ENCODE assay signal across 9 cellular contexts in genomic region chr17:1486802-1487695, GRCh38. TPM values are rescaled to one million over a fixed set of nuclear protein-coding genes. Genes with fewer than 3 reads are reported as not detected.
DNase-seq lines count a peak whose midpoint lies in the region; ATAC-seq, FAIRE-seq and TF ChIP-seq lines count a peak whose summit lies in the region.
"Had no signal": no experiment of that assay in that cellular context is flagged by ENCODE, and none has a peak within 500 bp of the region (broad histone marks: within the 10 kb centered on the region; RNA-seq: fewer than 3 reads in every experiment).

No MANE protein-coding gene starts in this region.

- TF ChIP-seq EP300 in sigmoid colon (IDR thresholded peaks at IDR 0.05), result no peak

- H3K27ac ChIP-seq in RWPE1, result peak overlapping the region; percentile 97
- H3K27ac ChIP-seq in left ventricle myocardium inferior (replicated peaks), result peak overlapping the region; percentile 98
- peak overlapping the region; percentile 98 to 100 (median 99) for H3K27ac ChIP-seq in sigmoid colon

- FAIRE-seq in D721Med (lab: Jason Lieb, UNC), result no peak
- FAIRE-seq: frontal cortex had no signal

- no peaks in the 10 kb centered on the region for H3K36me3 Mint-ChIP-seq in activated naive CD4-positive, alpha-beta T cell treated with anti-CD3 and anti-CD28 coated beads, Interleukin-2, amount 50 U/mL, for 24 hours

- peaks cover 20% of the 10 kb centered on the region for H3K36me3 ChIP-seq in left ventricle myocardium inferior
- H3K36me3 ChIP-seq in sigmoid colon, result peaks cover 6 to 20% (median 6%) of the 10 kb centered on the region in 4 donors

- WGBS in sigmoid colon, 2 donors, result 5 to 6% methylated on average over 74 of the region's 74 CpGs

- intact Hi-C loops in left ventricle myocardium inferior (cut with micrococcal nuclease), result no loop called here
- intact Hi-C loops in sigmoid colon (cut with DNase I), result no loop called here

- TF ChIP-seq POLR2A in GM15510 (IDR thresholded peaks at IDR 0.05; ENCODE audit: borderline replicate concordance, extremely low read depth, insufficient read length) (peak; percentile 46), sigmoid colon (IDR thresholded peaks at IDR 0.05) (peak in 1 of 2 donors; percentile 45)

- peak; percentile 78 for DNase-seq in RWPE1 (ENCODE audit: low spot score)
- peak; percentile 78 for DNase-seq in left ventricle myocardium inferior
- peak; percentile 96 for DNase-seq in sigmoid colon
- DNase-seq in D721Med (ENCODE audit: insufficient read length, low spot score), result no peak
- no peak for DNase-seq in A172 (ENCODE audit: low spot score)

- H3K27me3 ChIP-seq in left ventricle myocardium inferior (ENCODE audit: low read depth) (no peaks in the 10 kb centered on the region), sigmoid colon (no peaks in the 10 kb centered on the region)

- no peaks in the 10 kb centered on the region for H3K27me3 Mint-ChIP-seq in activated naive CD4-positive, alpha-beta T cell treated with anti-CD3 and anti-CD28 coated beads, Interleukin-2, amount 50 U/mL, for 24 hours

- H3K27ac Mint-ChIP-seq in activated naive CD4-positive, alpha-beta T cell treated with anti-CD3 and anti-CD28 coated beads, Interleukin-2, amount 50 U/mL, for 24 hours, result peak overlapping the region; percentile 84

- H3K9me3 ChIP-seq in left ventricle myocardium inferior (replicated peaks) (no peaks in the 10 kb centered on the region), sigmoid colon (no peaks in the 10 kb centered on the region)

- H3K4me1 Mint-ChIP-seq in activated naive CD4-positive, alpha-beta T cell treated with anti-CD3 and anti-CD28 coated beads, Interleukin-2, amount 50 U/mL, for 24 hours, result peaks cover 37% of the 10 kb centered on the region

- ATAC-seq in GM19351 (IDR thresholded peaks at IDR 0.05; ENCODE audit: unreplicated experiment), result no peak

- POLR2A ChIA-PET in RWPE1 (lab: Yijun Ruan, JAX; ENCODE audit: low non-redundant PET), result interaction anchor here (0.9 kb wide), 1 partner anchor 29 kb away, joined by 5 read pairs; the partner anchor contains the start of gene INPP5K

- H3K4me3 Mint-ChIP-seq in activated naive CD4-positive, alpha-beta T cell treated with anti-CD3 and anti-CD28 coated beads, Interleukin-2, amount 50 U/mL, for 24 hours, result peak overlapping the region; percentile 85

- H3K9me3 Mint-ChIP-seq in activated naive CD4-positive, alpha-beta T cell treated with anti-CD3 and anti-CD28 coated beads, Interleukin-2, amount 50 U/mL, for 24 hours, result no peaks in the 10 kb centered on the region

- H3K4me3 ChIP-seq in left ventricle myocardium inferior, result peak overlapping the region; percentile 84
- H3K4me3 ChIP-seq in sigmoid colon, result peak overlapping the region; percentile 33 to 91 (median 88)

- H3K4me1 ChIP-seq in left ventricle myocardium inferior (peaks cover 91% of the 10 kb centered on the region), sigmoid colon (peaks cover 0 to 83% (median 78%) of the 10 kb centered on the region in 4 donors)

- CTCF ChIA-PET in RWPE1 (lab: Yijun Ruan, JAX), result interaction anchor here (0.6 to 1.3 kb wide), 3 partner anchors 24 to 88 kb away, joined by 3 to 5 read pairs (median 3); no protein-coding TSS in a partner anchor

- TF ChIP-seq CTCF in RWPE1 (conservative IDR thresholded peaks at IDR 0.05; ENCODE audit: low read depth), result no peak
- TF ChIP-seq CTCF in left ventricle myocardium inferior (IDR thresholded peaks at IDR 0.05; ENCODE audit: borderline replicate concordance), result no peak
- no peak for TF ChIP-seq CTCF in sigmoid colon (IDR thresholded peaks at IDR 0.05)
- no peak for TF ChIP-seq CTCF in D721Med (IDR thresholded peaks at IDR 0.05; ENCODE audit: insufficient read depth, missing control alignments)

RNA-seq across cellular contexts. Expression of gene MYO1C, which starts 5.4 kb away (rescaled TPM):
- total RNA-seq in left ventricle myocardium inferior, result 150 TPM
- total RNA-seq in sigmoid colon, result 100 to 1,000 TPM; 102 to 179 (median 117) TPM
- 100 to 1,000 TPM in 1 of 3 donors, 10 to 100 TPM in 2; 72.7 to 116 (median 86.2) TPM for polyA plus RNA-seq in sigmoid colon
- total RNA-seq in A172 (2014; rRNA removed; shearing (Covaris generic)), result 148 and 155 TPM in 2 replicates

RNA-seq across cellular contexts. Expression of gene INPP5K, which starts 29.4 kb away (rescaled TPM):
- 35.2 TPM for total RNA-seq in left ventricle myocardium inferior
- 10 to 100 TPM; 41.0 to 66.5 (median 58.7) TPM for total RNA-seq in sigmoid colon
- 10 to 100 TPM; 25.7 to 33.1 (median 31.2) TPM for polyA plus RNA-seq in sigmoid colon
- 36.1 and 40.8 TPM in 2 replicates for total RNA-seq in A172 (2014; rRNA removed; shearing (Covaris generic))

RNA-seq across cellular contexts. Expression of gene CRK, which starts 31.0 kb away (rescaled TPM):
- total RNA-seq in left ventricle myocardium inferior (37.5 TPM), sigmoid colon (10 to 100 TPM; 61.5 to 88.7 (median 76.1) TPM)
- 10 to 100 TPM; 33.6 to 68.4 (median 48.0) TPM for polyA plus RNA-seq in sigmoid colon
- total RNA-seq in A172 (2014; rRNA removed; shearing (Covaris generic)), result 84.2 and 89.2 TPM in 2 replicates

Comparison
In these comparisons a context has a peak if more than half of its experiments do, and no peak if none do; other contexts are left out.
1. DNase-seq: peak in RWPE1 (single experiment), left ventricle myocardium inferior (single experiment) and sigmoid colon (single experiment); none in D721Med (single experiment) and A172 (single experiment).
2. Peak in every context shown above with its lines, with median percentiles within 50 percentile points of each other: H3K27ac ChIP-seq.